ENCODE assay signal across 15 cellular contexts in the genomic region with DNA sequence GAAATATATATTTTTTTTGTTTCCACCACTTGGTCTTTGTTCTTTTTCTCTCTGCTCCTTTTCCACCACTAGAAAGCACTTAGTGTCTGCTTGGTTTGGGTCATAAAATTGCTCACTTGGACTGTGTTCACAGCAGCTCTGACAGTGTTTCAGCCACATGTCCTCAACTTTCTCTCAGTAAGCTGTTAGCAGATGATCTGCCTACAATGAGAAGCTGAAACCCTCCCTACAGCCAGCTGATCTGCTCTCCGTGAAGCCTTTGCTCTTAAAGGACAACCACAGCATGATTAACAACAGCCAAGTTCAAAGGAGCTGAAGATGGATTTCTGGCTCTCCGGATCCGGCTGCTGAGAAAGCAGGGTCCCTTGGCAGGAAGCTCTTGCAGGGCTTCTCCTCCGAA. TPM values are rescaled to one million over a fixed set of nuclear protein-coding genes. Genes with fewer than 3 reads are reported as not detected.
A peak's percentile ranks its signal among the peaks of the same experiment; 100 is the strongest.
DNase-seq lines count a peak whose midpoint lies in the region; ATAC-seq and TF ChIP-seq lines count a peak whose summit lies in the region.
"Had no signal": no experiment of that assay in that cellular context is flagged by ENCODE, and none has a peak within 500 bp of the region (broad histone marks: within the 10 kb centered on the region; RNA-seq: fewer than 3 reads in every experiment).

No MANE protein-coding gene starts in this region.

- in situ Hi-C loops in GM13977 (cut with MboI; ENCODE audit: low pct_unique_long_range_greater_than_20kb, low sequenced_read_pairs, unreplicated experiment) = no loop called here

- DNase-seq in GM04503 (ENCODE audit: low read depth) = peak; percentile 35
- DNase-seq in amniotic epithelial cell (ENCODE audit: low read depth) = peak; percentile 42
- DNase-seq in islet precursor cell = peak; percentile 66
- peak; percentile 26 for DNase-seq in skeletal muscle cell (ENCODE audit: low read depth)
- DNase-seq in dermis blood vessel endothelial cell = no peak
- no peak for DNase-seq in GM13977 (ENCODE audit: low spot score)
- DNase-seq: activated CD8-positive, alpha-beta memory T cell treated with anti-CD3 and anti-CD28 coated beads for 24 hours; activated gamma-delta T cell; NK-92 treated with Interleukin-12 subunit alpha and Interleukin-12 subunit beta, amount 100 ng/mL, for 24 hours; stimulated activated CD4-positive, alpha-beta T cell treated with anti-CD3 and anti-CD28 coated beads, Interleukin-1b, Interleukin-23, amount 100 ng/mL, for 48 hours had no signal

- ATAC-seq in HG03342 (IDR thresholded peaks at IDR 0.05; ENCODE audit: unreplicated experiment) (no peak), GM19328 (IDR thresholded peaks at IDR 0.05; ENCODE audit: unreplicated experiment) (no peak)

- H3K4me3 ChIP-seq in skeletal muscle cell (ENCODE audit: low read depth, low read length) = no peak overlapping the region
- H3K4me3 ChIP-seq: lung, pancreas, SJSA1 had no signal

- TF ChIP-seq CTCF in GM13977 (IDR thresholded peaks at IDR 0.05; ENCODE audit: extremely low read depth, insufficient read depth, missing control alignments) = no peak

RNA-seq across cellular contexts. Expression of a gene that starts 31.6 kb away (rescaled TPM):
- not detected in 2 replicates for total RNA-seq in dermis blood vessel endothelial cell

Comparison
In these comparisons a context has a peak if more than half of its experiments do, and no peak if none do; other contexts are left out.
1. DNase-seq: peak in GM04503 (single experiment), amniotic epithelial cell (single experiment), islet precursor cell (single experiment) and skeletal muscle cell (single experiment); none in dermis blood vessel endothelial cell (single experiment) and GM13977 (single experiment).